Comparison of ENCODE assay signal across 1 cellular context in the genomic region with DNA sequence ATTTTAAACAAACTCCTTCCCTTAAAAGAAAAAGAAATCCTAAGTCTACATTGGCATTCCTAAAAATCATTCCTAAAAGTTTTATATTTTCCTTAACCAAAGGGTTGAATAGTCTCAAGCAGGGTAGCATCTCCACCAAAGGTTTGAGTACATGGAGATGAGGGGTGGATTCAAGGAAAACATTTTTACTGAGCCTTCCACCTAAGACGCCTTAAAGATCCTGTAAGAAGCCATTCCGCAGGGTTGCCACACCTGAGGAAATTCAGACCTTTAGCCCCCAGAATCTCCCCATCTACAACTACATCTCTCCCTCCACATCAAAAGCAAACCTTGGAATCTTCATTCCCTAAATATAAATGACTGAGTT.
TF ChIP-seq lines count a peak whose summit lies in the region.

No MANE protein-coding gene starts in this region.

TF ChIP-seq in IMR-90, 13 proteins besides CTCF, POLR2A, EP300 and RAD21 (continued from another document):
- TF ChIP-seq, protein P1, sequence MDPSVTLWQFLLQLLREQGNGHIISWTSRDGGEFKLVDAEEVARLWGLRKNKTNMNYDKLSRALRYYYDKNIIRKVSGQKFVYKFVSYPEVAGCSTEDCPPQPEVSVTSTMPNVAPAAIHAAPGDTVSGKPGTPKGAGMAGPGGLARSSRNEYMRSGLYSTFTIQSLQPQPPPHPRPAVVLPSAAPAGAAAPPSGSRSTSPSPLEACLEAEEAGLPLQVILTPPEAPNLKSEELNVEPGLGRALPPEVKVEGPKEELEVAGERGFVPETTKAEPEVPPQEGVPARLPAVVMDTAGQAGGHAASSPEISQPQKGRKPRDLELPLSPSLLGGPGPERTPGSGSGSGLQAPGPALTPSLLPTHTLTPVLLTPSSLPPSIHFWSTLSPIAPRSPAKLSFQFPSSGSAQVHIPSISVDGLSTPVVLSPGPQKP (IDR thresholded peaks at IDR 0.05; ENCODE audit: borderline replicate concordance, low read depth, low read length) = no peak
- TF ChIP-seq BHLHE40 (IDR thresholded peaks at IDR 0.05; ENCODE audit: low read depth, low read length) (no peak), CHD1 (IDR thresholded peaks at IDR 0.05; ENCODE audit: low read depth, low read length) (no peak), RCOR1 (IDR thresholded peaks at IDR 0.05; ENCODE audit: insufficient replicate concordance, low read length) (no peak), SMC3 (IDR thresholded peaks at IDR 0.05; ENCODE audit: low read depth, low read length) (no peak), MAZ (IDR thresholded peaks at IDR 0.05; ENCODE audit: borderline replicate concordance, low read depth, low read length) (no peak), MXI1 (IDR thresholded peaks at IDR 0.05; ENCODE audit: borderline replicate concordance, low read depth, low read length) (no peak), RFX5 (IDR thresholded peaks at IDR 0.05; ENCODE audit: low read depth, low read length) (no peak), MAFK (IDR thresholded peaks at IDR 0.05; ENCODE audit: low read depth, low read length) (no peak), FOS (IDR thresholded peaks at IDR 0.05; ENCODE audit: low read depth, low read length) (no peak), CEBPB (IDR thresholded peaks at IDR 0.05; ENCODE audit: low read depth, low read length) (no peak), USF2 (IDR thresholded peaks at IDR 0.05; ENCODE audit: low read depth, low read length) (no peak)
